8 cellular contexts compared by ENCODE assay signal in genomic region chr2:231615058-231615671, GRCh38. TPM values are rescaled to one million over a fixed set of nuclear protein-coding genes. Genes with fewer than 3 reads are reported as not detected.
A peak's percentile ranks its signal among the peaks of the same experiment; 100 is the strongest.
DNase-seq lines count a peak whose midpoint lies in the region; ATAC-seq and TF ChIP-seq lines count a peak whose summit lies in the region.

No MANE protein-coding gene starts in this region.

- H3F3A ChIP-seq in GM23338 (replicated peaks; ENCODE audit: low read depth) (peaks cover 47% of the 10 kb centered on the region), smooth muscle cell (ENCODE audit: low read depth) (peaks cover 25% of the 10 kb centered on the region)

- peaks cover 2% of the 10 kb centered on the region; the same call in 2 of the 3 replicates for H3K9me3 Mint-ChIP-seq in GM23338

- H4K20me1 ChIP-seq in GM23338 (replicated peaks; ENCODE audit: insufficient read depth) = no peaks in the 10 kb centered on the region
- no peaks in the 10 kb centered on the region for H4K20me1 ChIP-seq in hepatocyte (ENCODE audit: insufficient read depth, poor library complexity, severe bottlenecking)
- H4K20me1 ChIP-seq in smooth muscle cell (ENCODE audit: low read depth) = no peaks in the 10 kb centered on the region

- H3K27ac ChIP-seq in GM23338 (ENCODE audit: low read depth) = peak overlapping the region; percentile 100
- H3K27ac ChIP-seq in hepatocyte = peak overlapping the region; percentile 99
- H3K27ac ChIP-seq in smooth muscle cell (ENCODE audit: low read depth) = peak overlapping the region; percentile 98

- H3K4me3 ChIP-seq in GM23338 (peak overlapping the region; percentile 74), hepatocyte (peak overlapping the region; percentile 37), smooth muscle cell (peak overlapping the region; percentile 57)

- peaks cover 36% of the 10 kb centered on the region for H3K27me3 Mint-ChIP-seq in GM23338 (ENCODE audit: insufficient read depth, low read depth, poor library complexity)

- no peaks in the 10 kb centered on the region for H3K27me3 ChIP-seq in GM23338 (ENCODE audit: insufficient read depth)
- H3K27me3 ChIP-seq in hepatocyte = no peaks in the 10 kb centered on the region
- H3K27me3 ChIP-seq in smooth muscle cell (ENCODE audit: low read depth) = no peaks in the 10 kb centered on the region

- H3K9ac ChIP-seq in smooth muscle cell (ENCODE audit: low read depth) = peak overlapping the region; percentile 95

- H3K9me2 ChIP-seq in GM23338 (ENCODE audit: insufficient read depth) = no peaks in the 10 kb centered on the region
- H3K9me2 ChIP-seq in hepatocyte (replicated peaks; ENCODE audit: insufficient read depth) = no peaks in the 10 kb centered on the region

- H3K9me3 ChIP-seq in hepatocyte (ENCODE audit: low read depth) (no peaks in the 10 kb centered on the region), smooth muscle cell (replicated peaks; ENCODE audit: low read depth) (no peaks in the 10 kb centered on the region)

- H3K4me2 ChIP-seq in GM23338 (peak overlapping the region; percentile 94), hepatocyte (peak overlapping the region; percentile 92), smooth muscle cell (peak overlapping the region; percentile 94)

- H3K79me2 ChIP-seq in GM23338 (replicated peaks; ENCODE audit: insufficient read depth) (no peaks in the 10 kb centered on the region), hepatocyte (no peaks in the 10 kb centered on the region), smooth muscle cell (ENCODE audit: low read depth) (no peaks in the 10 kb centered on the region)

- H3K36me3 ChIP-seq in GM23338 (ENCODE audit: insufficient read depth) (no peaks in the 10 kb centered on the region), hepatocyte (replicated peaks; ENCODE audit: insufficient read depth, low read depth) (no peaks in the 10 kb centered on the region), smooth muscle cell (ENCODE audit: low read depth) (no peaks in the 10 kb centered on the region)

- peak; percentile 62 for DNase-seq in GM23338 (ENCODE audit: low spot score)
- DNase-seq in activated T-cell treated with anti-CD3 and anti-CD28 coated beads, Interleukin-2, amount 50 U/mL, for 1 hour = peak; percentile 25
- peak; percentile 39 for DNase-seq in hepatocyte (ENCODE audit: low spot score)
- no peak for DNase-seq in smooth muscle cell (lab: John Stamatoyannopoulos, UW; ENCODE audit: unreplicated experiment)
- DNase-seq in NOMO-1 treated with dmso at 0.1 percent for 144 hours (lab: John Stamatoyannopoulos, UW; ENCODE audit: unreplicated experiment) = no peak
- DNase-seq in NCI-H226 = no peak
- no peak for DNase-seq in OCI-M1 (lab: John Stamatoyannopoulos, UW)

- ATAC-seq in GM23338 (peak; percentile 2), esophagus mucosa (no peak)

- H3K4me1 Mint-ChIP-seq in GM23338 = peaks cover 55% of the 10 kb centered on the region

- WGBS in hepatocyte (ENCODE audit: low lambda C conversion rate, missing lambda C conversion rate) = 41% methylated on average over 31 of the region's 31 CpGs
- 33% methylated on average over 27 of the region's 31 CpGs for WGBS in smooth muscle cell (ENCODE audit: low lambda C conversion rate)

- H2AFZ ChIP-seq in GM23338 (0 out of 2 replicates have a peak overlapping the region, but pooled peaks have one; percentile 28), hepatocyte (peak overlapping the region; percentile 87), smooth muscle cell (ENCODE audit: low read depth) (peak overlapping the region; percentile 92)

- no peaks in the 10 kb centered on the region for H3K36me3 Mint-ChIP-seq in GM23338 (ENCODE audit: low read depth)

- peak overlapping the region; percentile 99 for H3K27ac Mint-ChIP-seq in GM23338

- H3K4me1 ChIP-seq in GM23338 (ENCODE audit: insufficient read depth) (peaks cover 45% of the 10 kb centered on the region), hepatocyte (ENCODE audit: insufficient read depth) (peaks cover 48% of the 10 kb centered on the region), smooth muscle cell (ENCODE audit: low read depth) (peaks cover 15% of the 10 kb centered on the region)

- H3K4me3 Mint-ChIP-seq in GM23338 = peak overlapping the region; percentile 78

- TF ChIP-seq CTCF in GM23338 (conservative IDR thresholded peaks at IDR 0.05; ENCODE audit: low read depth in 2 of 2) (peak; percentile 10 to 41; a peak in 2 of 4 replicates), hepatocyte (IDR thresholded peaks at IDR 0.05; ENCODE audit: poor library complexity) (no peak), smooth muscle cell (IDR thresholded peaks at IDR 0.05; ENCODE audit: borderline replicate concordance, insufficient read depth, poor library complexity, severe bottlenecking) (no peak)

TF ChIP-seq in GM23338, 12 proteins besides CTCF, POLR2A, EP300 and RAD21:
- TF ChIP-seq POLR2AphosphoS5 (IDR thresholded peaks at IDR 0.05; ENCODE audit: low read depth) (peak; percentile 29; the same call in 1 of the 2 replicates), ZNF462 (CRISPR knock-in tag; IDR thresholded peaks at IDR 0.05) (no peak)

RNA-seq across cellular contexts. Expression of gene TEX44, which starts 22.5 kb away (rescaled TPM):
- not detected in 2 replicates for total RNA-seq in GM23338 (2014; rRNA removed; shearing (Covaris generic))
- polyA plus RNA-seq in GM23338 (2016; fragmentation: Nextera tagmentation; extraction: Ambion mirVana) (not detected in 2 replicates), hepatocyte (not detected in 2 replicates), smooth muscle cell (not detected in 2 replicates)
- total RNA-seq in hepatocyte (not detected in 2 replicates), smooth muscle cell (not detected in 2 replicates), esophagus mucosa (not detected)

Comparison
In these comparisons a context has a peak if more than half of its experiments do, and no peak if none do; other contexts are left out.
1. DNase-seq: peak in GM23338 (single experiment), activated T-cell treated with anti-CD3 and anti-CD28 coated beads, Interleukin-2, amount 50 U/mL, for 1 hour (single experiment) and hepatocyte (single experiment); none in smooth muscle cell (single experiment), NOMO-1 treated with dmso at 0.1 percent for 144 hours (single experiment), NCI-H226 (single experiment) and OCI-M1 (single experiment).
2. H2AFZ ChIP-seq: peak in every context shown above with its lines; median percentile 92 in smooth muscle cell; 87 in hepatocyte; 28 in GM23338.
3. CTCF ChIP-seq: peak in GM23338 (2 of 2); none in hepatocyte (single experiment) and smooth muscle cell (single experiment).
4. Peak in every context shown above with its lines, with median percentiles within 50 percentile points of each other: H3K27ac ChIP-seq, H3K4me2 ChIP-seq and H3K4me3 ChIP-seq.